Comparison of ENCODE assay signal across 33 cellular contexts in genomic region chr2:30765876-30766470, GRCh38. TPM values are rescaled to one million over a fixed set of nuclear protein-coding genes. Genes with fewer than 3 reads are reported as not detected.
"Had no signal": no experiment of that assay in that cellular context is flagged by ENCODE, and none has a peak within 500 bp of the region (broad histone marks: within the 10 kb centered on the region; RNA-seq: fewer than 3 reads in every experiment).

No MANE protein-coding gene starts in this region.

- H3K4me1 Mint-ChIP-seq: activated T-helper 17 cell treated with anti-CD3 and anti-CD28 coated beads, Interleukin-2, amount 50 U/mL, for 72 hours; brain; naive thymus-derived CD4-positive, alpha-beta T cell had no signal

- H3K4me3 ChIP-seq: ascending aorta, cardiac muscle cell, colonic mucosa, gastrocnemius medialis, right lobe of liver, tibial nerve had no signal

- ATAC-seq: activated naive CD4-positive, alpha-beta T cell treated with anti-CD3 and anti-CD28 coated beads, Interleukin-2, amount 50 U/mL, for 72 hours; activated T-helper 17 cell treated with anti-CD3 and anti-CD28 coated beads, Interleukin-2, amount 50 U/mL, for 72 hours; gastrocnemius medialis; left cardiac atrium; naive thymus-derived CD4-positive, alpha-beta T cell; right lobe of liver; stimulated activated memory B cell treated with anti-CD40 and anti-IgM and Interleukin-4, amounts not matched to agents 10 μg/mL and 1 μg/mL and 100 μg/mL, for 72 hours had no signal

- H3K27me3 ChIP-seq: ascending aorta, cardiac muscle cell, colonic mucosa, gastrocnemius medialis, right lobe of liver, tibial nerve had no signal

- H3K4me3 Mint-ChIP-seq: activated B cell treated with CpG ODN at 0.5 μM for 24 hours; activated T-helper 17 cell treated with anti-CD3 and anti-CD28 coated beads, Interleukin-2, amount 50 U/mL, for 72 hours; brain; stimulated activated memory B cell treated with anti-CD40 and anti-IgM and Interleukin-4, amounts not matched to agents 10 μg/mL and 1 μg/mL and 100 μg/mL, for 72 hours; T-helper 2 cell treated with Interferon-gamma antibody and Interleukin-4, amounts not matched to agents 5 μg/mL and 100 μg/mL, for 36 hours had no signal

- H3K27ac ChIP-seq: ascending aorta, cardiac muscle cell, colonic mucosa, gastrocnemius medialis, right lobe of liver, tibial nerve had no signal

- H3K36me3 Mint-ChIP-seq: activated naive CD4-positive, alpha-beta T cell treated with anti-CD3 and anti-CD28 coated beads, Interleukin-2, amount 50 U/mL, for 72 hours; brain; naive thymus-derived CD4-positive, alpha-beta T cell; stimulated activated memory B cell treated with anti-CD40 and anti-IgM and Interleukin-4, amounts not matched to agents 10 μg/mL and 1 μg/mL and 100 μg/mL, for 72 hours had no signal

- H3K9me3 Mint-ChIP-seq: activated B cell treated with CpG ODN at 0.5 μM for 24 hours; activated naive CD4-positive, alpha-beta T cell treated with anti-CD3 and anti-CD28 coated beads, Interleukin-2, amount 50 U/mL, for 72 hours; activated T-helper 17 cell treated with anti-CD3 and anti-CD28 coated beads, Interleukin-2, amount 50 U/mL, for 72 hours; brain; naive thymus-derived CD4-positive, alpha-beta T cell; stimulated activated memory B cell treated with anti-CD40 and anti-IgM and Interleukin-4, amounts not matched to agents 10 μg/mL and 1 μg/mL and 100 μg/mL, for 72 hours; T-helper 2 cell treated with Interferon-gamma antibody and Interleukin-4, amounts not matched to agents 5 μg/mL and 100 μg/mL, for 36 hours had no signal

- H3K27ac Mint-ChIP-seq: activated B cell treated with CpG ODN at 0.5 μM for 24 hours; activated naive CD4-positive, alpha-beta T cell treated with anti-CD3 and anti-CD28 coated beads, Interleukin-2, amount 50 U/mL, for 72 hours; activated T-helper 17 cell treated with anti-CD3 and anti-CD28 coated beads, Interleukin-2, amount 50 U/mL, for 72 hours; progenitor cell of endocrine pancreas; stimulated activated memory B cell treated with anti-CD40 and anti-IgM and Interleukin-4, amounts not matched to agents 10 μg/mL and 1 μg/mL and 100 μg/mL, for 72 hours; T-helper 2 cell treated with Interferon-gamma antibody and Interleukin-4, amounts not matched to agents 5 μg/mL and 100 μg/mL, for 36 hours had no signal

- H3K9me3 ChIP-seq: ascending aorta, colonic mucosa, gastrocnemius medialis, right lobe of liver, tibial nerve had no signal

- DNase-seq: activated B cell treated with CpG ODN at 0.5 μM for 24 hours; activated CD4-positive, alpha-beta T cell treated with anti-CD3 and anti-CD28 coated beads for 4 hours; activated CD4-positive, alpha-beta T cell treated with anti-CD3 and anti-CD28 coated beads, Interleukin-2, amount 50 U/mL, for 4 hours; activated gamma-delta T cell treated with Interleukin-2 at 50 U/mL for 16 hours; activated T-cell treated with anti-CD3 and anti-CD28 coated beads, Interleukin-2, amount 50 U/mL, for 1 hour; cerebellar nuclear complex; colonic mucosa; effector CD8-positive, alpha-beta T cell; erythroblast; gastrocnemius medialis; hippocampal formation; left cardiac atrium; mammary epithelial cell; midbrain; right lobe of liver; stimulated activated CD4-positive, alpha-beta T cell treated with anti-CD3 and anti-CD28 coated beads, Interleukin-12 subunit alpha, Interleukin-12 subunit beta, amount 100 ng/mL, for 4 hours; stimulated activated CD4-positive, alpha-beta T cell treated with anti-CD3 and anti-CD28 coated beads, Interleukin-4, amount 100 ng/mL, for 24 hours; T-helper 1 cell had no signal

- H3K36me3 ChIP-seq: ascending aorta, cardiac muscle cell, colonic mucosa, gastrocnemius medialis, right lobe of liver, tibial nerve had no signal

- H3K27me3 Mint-ChIP-seq: progenitor cell of endocrine pancreas had no signal

- H3K4me1 ChIP-seq: ascending aorta, colonic mucosa, gastrocnemius medialis, right lobe of liver, tibial nerve had no signal

RNA-seq across cellular contexts. Expression of gene CAPN13, which starts 41.3 kb away (rescaled TPM):
- total RNA-seq: activated B cell treated with CpG ODN at 0.5 μM for 24 hours; activated CD8-positive, alpha-beta memory T cell treated with anti-CD3 and anti-CD28 coated beads for 36 hours; activated naive CD4-positive, alpha-beta T cell treated with anti-CD3 and anti-CD28 coated beads, Interleukin-2, amount 50 U/mL, for 72 hours; activated T-helper 17 cell treated with anti-CD3 and anti-CD28 coated beads, Interleukin-2, amount 50 U/mL, for 72 hours; ascending aorta; cardiac muscle cell; dermis microvascular lymphatic vessel endothelial cell; left cardiac atrium; naive thymus-derived CD4-positive, alpha-beta T cell; osteocyte; skeletal muscle tissue; tibial nerve had no signal
- polyA plus RNA-seq: cardiac muscle cell; keratinocyte; mammary epithelial cell; naive thymus-derived CD4-positive, alpha-beta T cell had no signal
